In genomic region chr11:119338318-119338890, GRCh38 we compare ENCODE assay signal across 8 cellular contexts. TPM values are rescaled to one million over a fixed set of nuclear protein-coding genes. Genes with fewer than 3 reads are reported as not detected.
DNase-seq lines count a peak whose midpoint lies in the region; ATAC-seq and TF ChIP-seq lines count a peak whose summit lies in the region.

No MANE protein-coding gene starts in this region.

- H3K4me1 ChIP-seq in effector memory CD4-positive, alpha-beta T cell (ENCODE audit: control insufficient read depth, insufficient read depth, low read length, poor library complexity, severe bottlenecking): peaks cover 24% of the 10 kb centered on the region
- peaks cover 0 to 18% of the 10 kb centered on the region in 2 donors for H3K4me1 ChIP-seq in lung (ENCODE audit: control insufficient read depth in 2 of 2, insufficient read depth in 2 of 2, low read length in 2 of 2)

- H3K36me3 ChIP-seq in effector memory CD4-positive, alpha-beta T cell (ENCODE audit: control insufficient read depth, insufficient read depth, low read length): no peaks in the 10 kb centered on the region
- peaks cover 0 to 6% of the 10 kb centered on the region in 2 donors for H3K36me3 ChIP-seq in lung (ENCODE audit: control insufficient read depth in 2 of 2, insufficient read depth in 2 of 2, low read length in 2 of 2)

- H3K4me3 ChIP-seq in AG09309 (ENCODE audit: control insufficient read depth, low read depth, low read length) (no peak overlapping the region; the same call in 1 of the 2 replicates), lung (no peak overlapping the region)
- no peak overlapping the region for H3K4me3 ChIP-seq in effector memory CD4-positive, alpha-beta T cell (ENCODE audit: insufficient read depth, low read depth, low read length, poor library complexity, severe bottlenecking)

- no peak overlapping the region for H3K27ac ChIP-seq in effector memory CD4-positive, alpha-beta T cell (ENCODE audit: insufficient read depth, low read length, poor library complexity, severe bottlenecking)
- no peak overlapping the region for H3K27ac ChIP-seq in lung (ENCODE audit: low read depth in 1 of 2, low read length in 1 of 2)

- TF ChIP-seq CTCF in AG09309 (IDR thresholded peaks at IDR 0.05; ENCODE audit: control insufficient read depth, insufficient read depth, low read depth, low read length, missing control alignments) (peak; percentile 89), lung (IDR thresholded peaks at IDR 0.05; ENCODE audit: control extremely low read depth, extremely low read depth) (peak; percentile 61)

- H3K9me3 Mint-ChIP-seq in activated CD4-positive, alpha-beta memory T cell treated with anti-CD3 and anti-CD28 coated beads for 36 hours: no peaks in the 10 kb centered on the region

- H3K27me3 Mint-ChIP-seq in activated CD4-positive, alpha-beta memory T cell treated with anti-CD3 and anti-CD28 coated beads for 36 hours: peaks cover 28% of the 10 kb centered on the region

- no peaks in the 10 kb centered on the region for H3K9me3 ChIP-seq in effector memory CD4-positive, alpha-beta T cell (ENCODE audit: control insufficient read depth, low read length)
- no peaks in the 10 kb centered on the region for H3K9me3 ChIP-seq in lung (ENCODE audit: control insufficient read depth in 2 of 2, insufficient read depth in 1 of 2, low read length in 1 of 2)

- intact Hi-C loops in activated CD4-positive, alpha-beta memory T cell treated with anti-CD3 and anti-CD28 coated beads for 36 hours (cut with micrococcal nuclease): loop anchor here (5.0 kb wide), 1 partner anchor 271 kb away; the partner anchor contains the start of gene VPS11

- no peak for DNase-seq in AG09309 (ENCODE audit: low read depth)
- DNase-seq in NCI-H345 treated with DMSO at 0.1 percent for 48 hours (lab: John Stamatoyannopoulos, UW; ENCODE audit: unreplicated experiment): peak; percentile 12
- DNase-seq in activated CD4-positive, alpha-beta memory T cell treated with anti-CD3 and anti-CD28 coated beads for 36 hours: peak; percentile 82
- DNase-seq in effector memory CD4-positive, alpha-beta T cell: peak in 2 of 3 donors; percentile 41 to 52
- peak; percentile 70 for DNase-seq in lung (ENCODE audit: low spot score)
- DNase-seq in stimulated activated CD8-positive, alpha-beta memory T cell treated with anti-CD3 and anti-CD28 coated beads, Interleukin-15, amount 100 ng/mL, for 24 hours (ENCODE audit: low read depth): peak; percentile 40
- no peak for DNase-seq in NCI-H1048 (lab: John Stamatoyannopoulos, UW)

- CTCF ChIA-PET in activated CD4-positive, alpha-beta memory T cell treated with anti-CD3 and anti-CD28 coated beads for 36 hours (lab: Charles Lee): interaction anchor here (0.6 to 4.0 kb wide), 42 partner anchors 9 to 304 kb away, joined by 3 to 139 read pairs (median 4); partner anchors contain the start of genes CBL, DPAGT1, MCAM and MFRP

- H3K27ac Mint-ChIP-seq in activated CD4-positive, alpha-beta memory T cell treated with anti-CD3 and anti-CD28 coated beads for 36 hours: no peak overlapping the region

- H3K4me3 Mint-ChIP-seq in activated CD4-positive, alpha-beta memory T cell treated with anti-CD3 and anti-CD28 coated beads for 36 hours: no peak overlapping the region

- 19 to 21% methylated on average over 17 of the region's 17 CpGs for WGBS in lung, 2 donors

- POLR2A ChIA-PET in activated CD4-positive, alpha-beta memory T cell treated with anti-CD3 and anti-CD28 coated beads for 36 hours (lab: Charles Lee): interaction anchor here (0.7 to 1.0 kb wide), 3 partner anchors 15 to 391 kb away, joined by 3 read pairs; partner anchors contain the start of gene NECTIN1

- peaks cover 34% of the 10 kb centered on the region for H3K27me3 ChIP-seq in effector memory CD4-positive, alpha-beta T cell (replicated peaks; ENCODE audit: control insufficient read depth, insufficient read depth, low read length, poor library complexity, severe bottlenecking)
- H3K27me3 ChIP-seq in lung (ENCODE audit: control insufficient read depth, insufficient read depth): no peaks in the 10 kb centered on the region

- ATAC-seq in GM18907 (IDR thresholded peaks at IDR 0.05; ENCODE audit: unreplicated experiment) (peak; percentile 26), lung (ENCODE audit: insufficient read depth, low FRiP score) (no peak)

- peaks cover 8% of the 10 kb centered on the region for H3K36me3 Mint-ChIP-seq in activated CD4-positive, alpha-beta memory T cell treated with anti-CD3 and anti-CD28 coated beads for 36 hours

- peaks cover 28% of the 10 kb centered on the region for H3K4me1 Mint-ChIP-seq in activated CD4-positive, alpha-beta memory T cell treated with anti-CD3 and anti-CD28 coated beads for 36 hours (ENCODE audit: low read depth)

RNA-seq across cellular contexts. Expression of gene C1QTNF5, which starts 2.3 kb away (rescaled TPM):
- not detected for total RNA-seq in activated CD4-positive, alpha-beta memory T cell treated with anti-CD3 and anti-CD28 coated beads for 36 hours
- 10 to 100 TPM; 20.2 to 28.6 TPM for total RNA-seq in lung
- polyA plus RNA-seq in lung: 10 to 100 TPM; 28.0 to 34.9 TPM

RNA-seq across cellular contexts. Expression of gene RNF26, which starts 4.1 kb away (rescaled TPM):
- 10 to 100 TPM; 33.7 to 35.2 TPM for total RNA-seq in activated CD4-positive, alpha-beta memory T cell treated with anti-CD3 and anti-CD28 coated beads for 36 hours
- total RNA-seq in lung: 10 to 100 TPM in 1 of 2 donors, 1 to 10 TPM in 1; 8.2 to 25.4 TPM
- polyA plus RNA-seq in lung: 10 to 100 TPM; 11.0 to 16.3 TPM

RNA-seq across cellular contexts. Expression of gene MFRP, which starts 8.1 kb away (rescaled TPM):
- total RNA-seq in activated CD4-positive, alpha-beta memory T cell treated with anti-CD3 and anti-CD28 coated beads for 36 hours: not detected
- not detected for total RNA-seq in lung
- not detected for polyA plus RNA-seq in lung

RNA-seq across cellular contexts. Expression of gene MCAM, which starts 21.5 kb away (rescaled TPM):
- 1 to 10 TPM; 6.9 to 8.2 TPM for total RNA-seq in activated CD4-positive, alpha-beta memory T cell treated with anti-CD3 and anti-CD28 coated beads for 36 hours
- 100 to 1,000 TPM; 127 to 174 TPM for total RNA-seq in lung
- polyA plus RNA-seq in lung: 100 to 1,000 TPM in 1 of 2 donors, 10 to 100 TPM in 1; 51.9 to 120 TPM

RNA-seq across cellular contexts. Expression of gene USP2, which starts 43.1 kb away (rescaled TPM):
- 1 to 10 TPM; 1.4 to 2.2 TPM for total RNA-seq in activated CD4-positive, alpha-beta memory T cell treated with anti-CD3 and anti-CD28 coated beads for 36 hours
- 1 to 10 TPM; 4.9 to 6.5 TPM for total RNA-seq in lung
- 1 to 10 TPM; 1.7 to 2.1 TPM for polyA plus RNA-seq in lung

Comparison
In these comparisons a context has a peak if more than half of its experiments do, and no peak if none do; other contexts are left out.
1. DNase-seq: peak in NCI-H345 treated with DMSO at 0.1 percent for 48 hours (single experiment), activated CD4-positive, alpha-beta memory T cell treated with anti-CD3 and anti-CD28 coated beads for 36 hours (single experiment), effector memory CD4-positive, alpha-beta T cell (2 of 3), lung (single experiment) and stimulated activated CD8-positive, alpha-beta memory T cell treated with anti-CD3 and anti-CD28 coated beads, Interleukin-15, amount 100 ng/mL, for 24 hours (single experiment); none in AG09309 (single experiment) and NCI-H1048 (single experiment).
2. RNA of gene C1QTNF5, which starts 2.3 kb away (total RNA-seq): 20.2 to 28.6 TPM in lung; not detected in activated CD4-positive, alpha-beta memory T cell treated with anti-CD3 and anti-CD28 coated beads for 36 hours; every median in the first group is over 10 times any median in the second.